In genomic region chr5:76544268-76544926, GRCh38 we compare ENCODE assay signal across 8 cellular contexts.
DNase-seq lines count a peak whose midpoint lies in the region; ATAC-seq and TF ChIP-seq lines count a peak whose summit lies in the region.

No MANE protein-coding gene starts in this region.

- TF ChIP-seq CTCF in GM12865 (IDR thresholded peaks at IDR 0.05; ENCODE audit: insufficient read depth, low read depth, low read length, missing control alignments) = peak; percentile 42
- TF ChIP-seq CTCF in WERI-Rb-1 (IDR thresholded peaks at IDR 0.05; ENCODE audit: low read depth, low read length) = peak; percentile 83
- peak; percentile 68 to 77 (median 75) for TF ChIP-seq CTCF in nephron (IDR thresholded peaks at IDR 0.05; ENCODE audit: unreplicated experiment in 3 of 3)

- H3K36me3 Mint-ChIP-seq in nephron (ENCODE audit: low read depth) = no peaks in the 10 kb centered on the region

- H3K9me3 Mint-ChIP-seq in nephron = peaks cover 3% of the 10 kb centered on the region

- ATAC-seq in GM19452 (IDR thresholded peaks at IDR 0.05; ENCODE audit: unreplicated experiment) = no peak
- no peak for ATAC-seq in GM21390 (IDR thresholded peaks at IDR 0.05; ENCODE audit: unreplicated experiment)

- H3K36me3 ChIP-seq in WERI-Rb-1 = no peaks in the 10 kb centered on the region

- H3K4me3 ChIP-seq in GM12865 (ENCODE audit: low read depth, low read length) (no peak overlapping the region), WERI-Rb-1 (ENCODE audit: low read depth, low read length) (no peak overlapping the region)

- peak overlapping the region; percentile 10; the same call in 1 of the 2 replicates for H3K27ac ChIP-seq in WERI-Rb-1

- H3K4me1 Mint-ChIP-seq in nephron = peaks cover 41% of the 10 kb centered on the region

- peak; percentile 64 for DNase-seq in GM12865 (ENCODE audit: low read depth)
- DNase-seq in HPDE6-E6E7 (ENCODE audit: extremely low spot score) = peak; percentile 44
- peak; percentile 76 for DNase-seq in WERI-Rb-1
- peak; percentile 10 for DNase-seq in cerebellum (ENCODE audit: low spot score)
- DNase-seq in COLO829 (ENCODE audit: low spot score) = no peak

- H3K27ac Mint-ChIP-seq in nephron = peak overlapping the region in 2 of 3 experiments; percentile 32 to 65

- H3K27me3 ChIP-seq in WERI-Rb-1 (ENCODE audit: insufficient read depth, low read depth, severe bottlenecking) = no peaks in the 10 kb centered on the region

- no peaks in the 10 kb centered on the region for H3K9me3 ChIP-seq in WERI-Rb-1 (ENCODE audit: severe bottlenecking)

- no peak overlapping the region for H3K4me3 Mint-ChIP-seq in nephron

- no peaks in the 10 kb centered on the region for H3K27me3 Mint-ChIP-seq in nephron (ENCODE audit: low read depth)
